In the genomic region with DNA sequence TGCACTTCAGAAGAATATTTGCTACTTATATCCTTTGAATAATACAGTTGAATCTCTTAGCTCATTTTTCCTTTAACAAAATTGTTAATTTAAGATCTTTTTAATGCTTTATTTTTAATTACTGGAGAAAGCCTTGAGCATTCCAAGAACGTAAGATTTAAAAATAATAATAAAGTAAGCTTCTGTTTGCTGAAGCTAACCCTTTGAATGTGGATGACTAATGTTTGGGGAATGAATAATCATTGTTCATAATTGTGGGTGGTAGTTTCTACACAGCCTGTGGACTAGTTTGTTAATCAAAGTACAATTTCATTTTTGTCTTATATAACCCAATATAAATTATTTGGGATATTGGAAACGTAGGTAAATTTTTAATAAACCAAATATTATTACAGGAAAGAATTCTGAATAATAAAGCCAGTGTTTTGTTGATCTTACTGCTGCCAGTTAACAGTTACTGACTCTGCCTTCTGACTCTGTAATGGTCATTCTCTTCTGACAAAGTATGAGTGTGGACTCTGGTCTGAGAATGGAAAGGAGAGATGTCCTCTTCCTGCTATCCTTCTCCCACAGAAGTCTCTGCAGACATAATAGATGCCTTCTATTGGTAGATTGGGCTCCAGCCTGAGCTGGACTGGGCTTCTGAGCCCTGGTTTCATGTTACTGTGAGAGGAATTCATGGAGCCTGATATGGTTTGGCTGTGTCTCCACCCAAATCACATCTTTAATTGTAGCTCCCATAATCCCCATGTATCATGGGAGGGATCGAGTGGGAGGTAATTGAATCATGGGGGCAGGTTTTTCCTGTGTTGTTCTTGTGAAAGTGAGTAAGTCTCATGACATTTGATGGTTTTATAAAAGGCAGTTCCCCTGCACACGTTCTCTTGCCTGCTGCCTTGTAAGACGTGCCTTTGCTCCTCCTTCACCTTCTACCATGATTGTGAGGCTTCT, we compare ENCODE assay signal across 11 cellular contexts.
DNase-seq lines count a peak whose midpoint lies in the region; ATAC-seq lines count a peak whose summit lies in the region.
"Had no signal": no experiment of that assay in that cellular context is flagged by ENCODE, and none has a peak within 500 bp of the region (broad histone marks: within the 10 kb centered on the region; RNA-seq: fewer than 3 reads in every experiment).

No MANE protein-coding gene starts in this region.

- DNase-seq in COLO829 (ENCODE audit: low spot score) (peak; percentile 39), HPDE6-E6E7 (ENCODE audit: extremely low spot score) (peak; percentile 15), kidney glomerular epithelial cell (lab: John Stamatoyannopoulos, UW) (peak; percentile 75), NCI-H187 treated with DMSO at 0.1 percent for 48 hours (lab: John Stamatoyannopoulos, UW) (no peak), midbrain (lab: John Stamatoyannopoulos, UW) (no peak)
- DNase-seq in activated CD4-positive, alpha-beta T cell treated with anti-CD3 and anti-CD28 coated beads for 48 hours, result no peak
- DNase-seq: colonic mucosa, NCI-H1694 treated with DMSO at 0.1 percent for 48 hours had no signal

- H3K27ac ChIP-seq in angular gyrus (ENCODE audit: low read depth, low read length), result peak overlapping the region; percentile 34
- H3K27ac ChIP-seq: colonic mucosa, hepatocyte had no signal

- no peak for ATAC-seq in HG02571 (IDR thresholded peaks at IDR 0.05; ENCODE audit: unreplicated experiment)

Comparison
In these comparisons a context has a peak if more than half of its experiments do, and no peak if none do; other contexts are left out.
1. DNase-seq: peak in COLO829 (single experiment), HPDE6-E6E7 (single experiment) and kidney glomerular epithelial cell (single experiment); none in NCI-H187 treated with DMSO at 0.1 percent for 48 hours (single experiment), midbrain (single experiment) and activated CD4-positive, alpha-beta T cell treated with anti-CD3 and anti-CD28 coated beads for 48 hours (single experiment).